ENCODE assay signal across 1 cellular context in genomic region chr1:113949007-113949406, GRCh38.
TF ChIP-seq lines count a peak whose summit lies in the region.

No MANE protein-coding gene starts in this region.

TF ChIP-seq in SK-N-SH treated with all-trans-retinoic acid at 6 μM for 48 hours, 23 proteins besides CTCF, POLR2A, EP300 and RAD21 (continued from another document):
- TF ChIP-seq, protein P1, sequence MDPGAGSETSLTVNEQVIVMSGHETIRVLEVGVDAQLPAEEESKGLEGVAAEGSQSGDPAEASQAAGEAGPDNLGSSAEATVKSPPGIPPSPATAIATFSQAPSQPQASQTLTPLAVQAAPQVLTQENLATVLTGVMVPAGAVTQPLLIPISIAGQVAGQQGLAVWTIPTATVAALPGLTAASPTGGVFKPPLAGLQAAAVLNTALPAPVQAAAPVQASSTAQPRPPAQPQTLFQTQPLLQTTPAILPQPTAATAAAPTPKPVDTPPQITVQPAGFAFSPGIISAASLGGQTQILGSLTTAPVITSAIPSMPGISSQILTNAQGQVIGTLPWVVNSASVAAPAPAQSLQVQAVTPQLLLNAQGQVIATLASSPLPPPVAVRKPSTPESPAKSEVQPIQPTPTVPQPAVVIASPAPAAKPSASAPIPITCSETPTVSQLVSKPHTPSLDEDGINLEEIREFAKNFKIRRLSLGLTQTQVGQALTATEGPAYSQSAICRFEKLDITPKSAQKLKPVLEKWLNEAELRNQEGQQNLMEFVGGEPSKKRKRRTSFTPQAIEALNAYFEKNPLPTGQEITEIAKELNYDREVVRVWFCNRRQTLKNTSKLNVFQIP (CRISPR knock-in tag; IDR thresholded peaks at IDR 0.05; ENCODE audit: borderline replicate concordance, low read depth): no peak
- no peak for TF ChIP-seq ARNTL (CRISPR knock-in tag; IDR thresholded peaks at IDR 0.05; ENCODE audit: borderline replicate concordance, low read depth)
- TF ChIP-seq RARB (CRISPR knock-in tag; IDR thresholded peaks at IDR 0.05): no peak
- no peak for TF ChIP-seq GLIS3 (CRISPR knock-in tag; IDR thresholded peaks at IDR 0.05)
- TF ChIP-seq ESRRG (CRISPR knock-in tag; IDR thresholded peaks at IDR 0.05): no peak
- TF ChIP-seq CSDC2 (CRISPR knock-in tag; IDR thresholded peaks at IDR 0.05): no peak
- no peak for TF ChIP-seq TCF4 (CRISPR knock-in tag; IDR thresholded peaks at IDR 0.05; ENCODE audit: borderline replicate concordance)
- no peak for TF ChIP-seq ZC3H10 (CRISPR knock-in tag; IDR thresholded peaks at IDR 0.05)
- no peak for TF ChIP-seq PPARA (CRISPR knock-in tag; IDR thresholded peaks at IDR 0.05; ENCODE audit: borderline replicate concordance)
- no peak for TF ChIP-seq BACH2 (CRISPR knock-in tag; IDR thresholded peaks at IDR 0.05; ENCODE audit: borderline replicate concordance)
- TF ChIP-seq TSHZ2 (CRISPR knock-in tag; IDR thresholded peaks at IDR 0.05): no peak
- no peak for TF ChIP-seq ZFP30 (CRISPR knock-in tag; IDR thresholded peaks at IDR 0.05)
- no peak for TF ChIP-seq TOX (CRISPR knock-in tag; IDR thresholded peaks at IDR 0.05; ENCODE audit: borderline replicate concordance)
- no peak for TF ChIP-seq ZNF565 (CRISPR knock-in tag; conservative IDR thresholded peaks at IDR 0.05; ENCODE audit: low read depth)
- TF ChIP-seq OSR1 (CRISPR knock-in tag; IDR thresholded peaks at IDR 0.05): no peak
- TF ChIP-seq, protein P2, sequence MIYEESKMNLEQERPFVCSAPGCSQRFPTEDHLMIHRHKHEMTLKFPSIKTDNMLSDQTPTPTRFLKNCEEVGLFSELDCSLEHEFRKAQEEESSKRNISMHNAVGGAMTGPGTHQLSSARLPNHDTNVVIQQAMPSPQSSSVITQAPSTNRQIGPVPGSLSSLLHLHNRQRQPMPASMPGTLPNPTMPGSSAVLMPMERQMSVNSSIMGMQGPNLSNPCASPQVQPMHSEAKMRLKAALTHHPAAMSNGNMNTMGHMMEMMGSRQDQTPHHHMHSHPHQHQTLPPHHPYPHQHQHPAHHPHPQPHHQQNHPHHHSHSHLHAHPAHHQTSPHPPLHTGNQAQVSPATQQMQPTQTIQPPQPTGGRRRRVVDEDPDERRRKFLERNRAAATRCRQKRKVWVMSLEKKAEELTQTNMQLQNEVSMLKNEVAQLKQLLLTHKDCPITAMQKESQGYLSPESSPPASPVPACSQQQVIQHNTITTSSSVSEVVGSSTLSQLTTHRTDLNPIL (CRISPR knock-in tag; IDR thresholded peaks at IDR 0.05; ENCODE audit: low read depth): no peak
- TF ChIP-seq ZNF8 (CRISPR knock-in tag; IDR thresholded peaks at IDR 0.05): no peak
TF ChIP-seq in SK-N-SH treated with all-trans-retinoic acid at 6 μM for 48 hours: peak in this region for 0.
